ENCODE assay signal across 9 cellular contexts in genomic region chr2:74513605-74514367, GRCh38. TPM values are rescaled to one million over a fixed set of nuclear protein-coding genes. Genes with fewer than 3 reads are reported as not detected.
DNase-seq lines count a peak whose midpoint lies in the region; ATAC-seq and TF ChIP-seq lines count a peak whose summit lies in the region.
"Had no signal": no experiment of that assay in that cellular context is flagged by ENCODE, and none has a peak within 500 bp of the region (broad histone marks: within the 10 kb centered on the region; RNA-seq: fewer than 3 reads in every experiment).

No MANE protein-coding gene starts in this region.

- 3% methylated on average over 40 of the region's 52 CpGs for WGBS in hepatocyte (ENCODE audit: low lambda C conversion rate, missing lambda C conversion rate)

- H3K4me3 ChIP-seq in hepatocyte: no peak overlapping the region

- H3K27ac ChIP-seq in hepatocyte: no peak overlapping the region

- H3K4me3 Mint-ChIP-seq in stimulated activated naive CD8-positive, alpha-beta T cell treated with anti-CD3 and anti-CD28 coated beads, Interleukin-15, amount 100 ng/mL, for 72 hours: peak overlapping the region; percentile 58 to 65

- TF ChIP-seq CTCF in hepatocyte (IDR thresholded peaks at IDR 0.05; ENCODE audit: poor library complexity): no peak

- peaks cover 92% of the 10 kb centered on the region for H3K27me3 ChIP-seq in hepatocyte

- peak overlapping the region; percentile 64 for H3K4me2 ChIP-seq in hepatocyte

- ATAC-seq in stimulated activated naive CD8-positive, alpha-beta T cell treated with anti-CD3 and anti-CD28 coated beads, Interleukin-15, amount 100 ng/mL, for 72 hours: peak; percentile 47
- ATAC-seq in GM19397 (IDR thresholded peaks at IDR 0.05; ENCODE audit: unreplicated experiment) (no peak), GM18909 (IDR thresholded peaks at IDR 0.05; ENCODE audit: poor library complexity, unreplicated experiment) (no peak)

- H3K36me3 ChIP-seq in hepatocyte (replicated peaks; ENCODE audit: insufficient read depth, low read depth): no peaks in the 10 kb centered on the region

- H3K9me2 ChIP-seq in hepatocyte (replicated peaks; ENCODE audit: insufficient read depth): no peaks in the 10 kb centered on the region

- H3K79me2 ChIP-seq in hepatocyte: no peaks in the 10 kb centered on the region

- peaks cover 90% of the 10 kb centered on the region for H3K27me3 Mint-ChIP-seq in stimulated activated naive CD8-positive, alpha-beta T cell treated with anti-CD3 and anti-CD28 coated beads, Interleukin-15, amount 100 ng/mL, for 72 hours

- peaks cover 6% of the 10 kb centered on the region for H3K4me1 ChIP-seq in hepatocyte (ENCODE audit: insufficient read depth)

- no peaks in the 10 kb centered on the region for H3K9me3 ChIP-seq in hepatocyte (ENCODE audit: low read depth)

- no peak overlapping the region for H2AFZ ChIP-seq in hepatocyte

- H4K20me1 ChIP-seq in hepatocyte (ENCODE audit: insufficient read depth, poor library complexity, severe bottlenecking): no peaks in the 10 kb centered on the region

- no peaks in the 10 kb centered on the region for H3K9me3 Mint-ChIP-seq in stimulated activated naive CD8-positive, alpha-beta T cell treated with anti-CD3 and anti-CD28 coated beads, Interleukin-15, amount 100 ng/mL, for 72 hours

- peak; percentile 36 for DNase-seq in activated naive CD4-positive, alpha-beta T cell treated with Interleukin-2 at 50 U/mL for 16 hours
- no peak for DNase-seq in activated naive CD4-positive, alpha-beta T cell treated with anti-CD3 and anti-CD28 coated beads, Interleukin-2, amount 50 U/mL, for 16 hours
- DNase-seq in SK-N-DZ (ENCODE audit: low spot score) (peak; percentile 81), hepatocyte (ENCODE audit: low spot score) (no peak), NCI-H774 (lab: John Stamatoyannopoulos, UW) (no peak)
- peak in 1 of 2 donors; percentile 49 for DNase-seq in stimulated activated naive CD8-positive, alpha-beta T cell treated with anti-CD3 and anti-CD28 coated beads, Interleukin-15, amount 100 ng/mL, for 72 hours

- H3K27ac Mint-ChIP-seq in stimulated activated naive CD8-positive, alpha-beta T cell treated with anti-CD3 and anti-CD28 coated beads, Interleukin-15, amount 100 ng/mL, for 72 hours: no peak overlapping the region

- peaks cover 28% of the 10 kb centered on the region for H3K4me1 Mint-ChIP-seq in stimulated activated naive CD8-positive, alpha-beta T cell treated with anti-CD3 and anti-CD28 coated beads, Interleukin-15, amount 100 ng/mL, for 72 hours

RNA-seq across cellular contexts. Expression of gene TLX2, which starts 0.5 kb away (rescaled TPM):
- 209 and 286 TPM in 2 replicates for polyA plus RNA-seq in SK-N-DZ (2014; cell fraction: cytosol; rRNA removed)
- 679 and 702 TPM in 2 replicates for polyA plus RNA-seq in SK-N-DZ (2014; cell fraction: nucleus; rRNA removed)
- total RNA-seq in hepatocyte: not detected in 2 replicates
- not detected in 2 replicates for polyA plus RNA-seq in hepatocyte
- total RNA-seq: bronchial epithelial cell had no signal

RNA-seq across cellular contexts. Expression of gene PCGF1, which starts 6.3 kb away (rescaled TPM):
- 59.2 and 72.5 TPM in 2 replicates for polyA plus RNA-seq in SK-N-DZ (2014; cell fraction: cytosol; rRNA removed)
- 115 and 137 TPM in 2 replicates for polyA plus RNA-seq in SK-N-DZ (2014; cell fraction: nucleus; rRNA removed)
- total RNA-seq in hepatocyte: 10.4 and 10.6 TPM in 2 replicates
- 29.0 and 30.2 TPM in 2 replicates for polyA plus RNA-seq in hepatocyte

RNA-seq across cellular contexts. Expression of gene DQX1, which starts 12.2 kb away (rescaled TPM):
- 0.22 and 0.33 TPM in 2 replicates for polyA plus RNA-seq in SK-N-DZ (2014; cell fraction: cytosol; rRNA removed)
- polyA plus RNA-seq in SK-N-DZ (2014; cell fraction: nucleus; rRNA removed): 7.7 and 10.3 TPM in 2 replicates
- 1.2 and 4.0 TPM in 2 replicates for total RNA-seq in hepatocyte
- 0.73 TPM in 1 of 2 replicates, not detected in the other for polyA plus RNA-seq in hepatocyte

RNA-seq across cellular contexts. Expression of gene LBX2, which starts 14.4 kb away (rescaled TPM):
- 3.2 and 7.7 TPM in 2 replicates for polyA plus RNA-seq in SK-N-DZ (2014; cell fraction: cytosol; rRNA removed)
- polyA plus RNA-seq in SK-N-DZ (2014; cell fraction: nucleus; rRNA removed): 1.9 and 11.6 TPM in 2 replicates
- 2.5 and 3.4 TPM in 2 replicates for total RNA-seq in hepatocyte
- polyA plus RNA-seq in hepatocyte: 3.1 and 5.2 TPM in 2 replicates

RNA-seq across cellular contexts. Expression of gene AUP1, which starts 15.7 kb away (rescaled TPM):
- polyA plus RNA-seq in SK-N-DZ (2014; cell fraction: cytosol; rRNA removed): 181 and 194 TPM in 2 replicates
- 817 and 859 TPM in 2 replicates for polyA plus RNA-seq in SK-N-DZ (2014; cell fraction: nucleus; rRNA removed)
- total RNA-seq in hepatocyte: 121 and 138 TPM in 2 replicates
- polyA plus RNA-seq in hepatocyte: 195 and 212 TPM in 2 replicates

Comparison
In these comparisons a context has a peak if more than half of its experiments do, and no peak if none do; other contexts are left out.
1. DNase-seq: peak in activated naive CD4-positive, alpha-beta T cell treated with Interleukin-2 at 50 U/mL for 16 hours (single experiment) and SK-N-DZ (single experiment); none in activated naive CD4-positive, alpha-beta T cell treated with anti-CD3 and anti-CD28 coated beads, Interleukin-2, amount 50 U/mL, for 16 hours (single experiment), hepatocyte (single experiment) and NCI-H774 (single experiment).